ENCODE assay signal across 6 cellular contexts in the genomic region with DNA sequence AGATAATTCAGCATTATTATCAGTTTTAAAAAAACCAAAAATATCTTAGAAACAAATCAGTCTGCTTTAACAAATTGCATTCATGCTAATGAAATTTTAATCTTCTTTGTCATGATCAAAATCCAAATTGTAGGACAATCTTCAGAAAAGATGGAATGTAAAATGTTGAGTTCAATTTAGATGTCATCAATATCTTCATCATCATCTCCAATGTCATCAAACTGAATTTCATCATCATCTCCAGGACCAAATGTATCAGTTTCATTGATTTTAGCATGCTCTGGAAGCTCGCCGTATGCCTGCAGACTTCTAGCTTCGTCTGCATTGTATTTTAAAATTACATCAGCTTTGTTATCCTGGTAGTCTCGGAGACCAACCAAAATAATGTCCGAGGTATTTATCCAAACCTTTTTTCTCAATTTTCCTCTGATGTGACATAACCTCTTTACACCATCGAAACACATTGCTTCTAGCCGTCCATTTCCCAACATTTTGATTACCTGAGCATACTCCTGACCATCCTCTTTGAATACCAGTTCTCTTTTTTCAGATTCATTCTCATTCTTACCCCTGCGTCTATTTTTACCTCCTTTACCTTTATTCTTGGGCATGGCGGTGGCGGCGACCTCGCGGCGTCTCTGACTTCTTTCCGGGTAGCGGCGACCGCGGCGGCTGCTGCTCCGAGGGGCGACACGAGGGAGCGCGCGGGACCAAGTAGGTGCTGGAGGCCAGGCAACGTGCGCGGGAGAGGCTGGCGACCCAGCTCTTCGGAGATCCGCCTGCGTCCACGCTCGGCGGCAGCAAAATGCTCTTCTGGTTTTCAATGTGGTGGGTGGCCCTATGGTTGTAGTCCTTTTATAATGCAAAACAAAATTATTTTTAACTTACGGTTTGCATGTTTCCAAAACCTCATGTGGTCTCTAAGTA. TPM values are rescaled to one million over a fixed set of nuclear protein-coding genes. Genes with fewer than 3 reads are reported as not detected.
"Had no signal": no experiment of that assay in that cellular context is flagged by ENCODE, and none has a peak within 500 bp of the region (broad histone marks: within the 10 kb centered on the region; RNA-seq: fewer than 3 reads in every experiment).

No MANE protein-coding gene starts in this region.

RNA-seq across cellular contexts. Expression of a gene that starts 19.0 kb away (rescaled TPM):
- total RNA-seq: fibroblast of villous mesenchyme, osteoblast had no signal
- polyA plus RNA-seq: adrenal gland, esophagus, neural cell, sigmoid colon had no signal

RNA-seq across cellular contexts. Expression of a gene that starts 54.6 kb away (rescaled TPM):
- total RNA-seq: fibroblast of villous mesenchyme, osteoblast had no signal
- polyA plus RNA-seq: adrenal gland, esophagus, neural cell, sigmoid colon had no signal
